Comparison of ENCODE assay signal across 8 cellular contexts in the genomic region with DNA sequence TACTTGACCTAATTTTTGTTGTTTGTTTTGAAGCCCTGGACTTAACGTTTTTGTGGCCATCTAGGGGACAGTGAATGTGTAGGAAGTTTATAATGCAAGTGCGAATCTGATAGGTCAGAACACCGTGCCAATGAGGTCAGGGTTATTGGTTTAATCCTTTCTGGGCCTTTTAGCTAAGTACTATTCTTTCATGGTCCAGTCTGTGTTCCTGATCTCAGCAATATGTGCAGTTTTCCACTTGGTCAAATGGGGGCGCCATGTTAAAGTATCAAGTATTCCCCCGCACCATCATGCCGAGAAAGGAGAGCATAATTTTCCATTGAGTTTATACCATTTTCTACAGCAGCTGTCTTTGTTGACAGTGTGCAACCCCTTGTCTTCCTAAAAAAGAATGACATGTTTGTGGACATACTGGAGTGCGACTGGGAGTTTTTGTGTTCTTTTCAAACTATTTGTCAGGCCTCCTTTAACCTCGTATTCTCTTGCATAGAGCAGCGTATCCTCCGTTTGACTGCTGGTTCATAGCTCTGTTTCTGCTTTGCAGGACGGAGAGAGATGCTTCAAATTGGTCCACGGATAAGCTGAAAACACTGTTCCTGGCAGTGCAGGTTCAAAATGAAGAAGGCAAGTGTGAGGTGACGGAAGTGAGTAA. TPM values are rescaled to one million over a fixed set of nuclear protein-coding genes. Genes with fewer than 3 reads are reported as not detected.
DNase-seq lines count a peak whose midpoint lies in the region; ATAC-seq lines count a peak whose summit lies in the region.

No MANE protein-coding gene starts in this region.

- H2BK12ac ChIP-seq in mesenchymal stem cell (ENCODE audit: low read length in 2 of 2), result no peak overlapping the region

- 54% methylated on average over 13 of the region's 13 CpGs for WGBS in mesenchymal stem cell

- H3K36me3 ChIP-seq in mesenchymal stem cell (ENCODE audit: control insufficient read depth in 1 of 2, insufficient read depth in 2 of 2, low read depth in 1 of 2, low read length in 2 of 2), result peaks cover 25 to 43% of the 10 kb centered on the region in 2 experiments

- H3K4me3 ChIP-seq in mesenchymal stem cell (ENCODE audit: insufficient read depth in 1 of 2, low read depth in 1 of 2, low read length in 2 of 2), result peak overlapping the region in 1 of 2 experiments; percentile 92

- intact Hi-C loops in dendritic cell treated with granulocyte-macrophage colony-stimulating factor and Interleukin-4, amounts not matched to agents 40 ng/mL and 50 ng/mL, for 4 days (cut with micrococcal nuclease), result no loop called here

- H3K4me1 ChIP-seq in mesenchymal stem cell (ENCODE audit: control insufficient read depth, insufficient read depth, low read depth, low read length), result peaks cover 2% of the 10 kb centered on the region

- peak overlapping the region; percentile 100 for H3K4me3 Mint-ChIP-seq in dendritic cell treated with granulocyte-macrophage colony-stimulating factor and Interleukin-4, amounts not matched to agents 40 ng/mL and 50 ng/mL, for 4 days

- H3K23ac ChIP-seq in mesenchymal stem cell (ENCODE audit: low read length in 2 of 2), result no peak overlapping the region

- H2BK5ac ChIP-seq in mesenchymal stem cell (ENCODE audit: low read depth, low read length, poor library complexity, severe bottlenecking), result no peak overlapping the region

- H3K9ac ChIP-seq in mesenchymal stem cell (ENCODE audit: low read length), result peak overlapping the region; percentile 91

- H4K91ac ChIP-seq in mesenchymal stem cell (ENCODE audit: low read length), result no peak overlapping the region

- peaks cover 22% of the 10 kb centered on the region for H3K79me1 ChIP-seq in mesenchymal stem cell (replicated peaks; ENCODE audit: low read length, poor library complexity, severe bottlenecking)

- DNase-seq in activated gamma-delta T cell treated with Interleukin-2 at 50 U/mL for 16 hours (peak; percentile 30), activated gamma-delta T cell (lab: John Stamatoyannopoulos, UW) (no peak), NCI-H2196 (lab: John Stamatoyannopoulos, UW; ENCODE audit: unreplicated experiment) (peak; percentile 74), mesenchymal stem cell (peak; percentile 84)
- DNase-seq in activated CD4-positive, alpha-beta T cell treated with anti-CD3 and anti-CD28 coated beads for 4 hours, result peak; percentile 41 to 61
- DNase-seq in stimulated activated CD8-positive, alpha-beta memory T cell treated with anti-CD3 and anti-CD28 coated beads, Interleukin-12 subunit alpha, Interleukin-12 subunit beta, amount 100 ng/mL, for 1 hour (ENCODE audit: low read depth), result peak; percentile 40

- H3K36me3 Mint-ChIP-seq in dendritic cell treated with granulocyte-macrophage colony-stimulating factor and Interleukin-4, amounts not matched to agents 40 ng/mL and 50 ng/mL, for 4 days (ENCODE audit: low read depth), result peaks cover 72% of the 10 kb centered on the region

- H3K9me3 ChIP-seq in mesenchymal stem cell (ENCODE audit: control insufficient read depth, low read length), result no peaks in the 10 kb centered on the region

- no peaks in the 10 kb centered on the region for H3K27me3 Mint-ChIP-seq in dendritic cell treated with granulocyte-macrophage colony-stimulating factor and Interleukin-4, amounts not matched to agents 40 ng/mL and 50 ng/mL, for 4 days

- H3K27me3 ChIP-seq in mesenchymal stem cell (ENCODE audit: control insufficient read depth in 1 of 2, insufficient read depth in 1 of 2, low read length in 2 of 2), result no peaks in the 10 kb centered on the region

- no peak overlapping the region for H2BK15ac ChIP-seq in mesenchymal stem cell (ENCODE audit: low read depth, poor library complexity, severe bottlenecking)

- peak overlapping the region; percentile 73 for H3K4me2 ChIP-seq in mesenchymal stem cell (ENCODE audit: low read length, poor library complexity, severe bottlenecking)

- H3K18ac ChIP-seq in mesenchymal stem cell (ENCODE audit: low read depth in 1 of 2, low read length in 2 of 2), result no peak overlapping the region

- no peak overlapping the region for H2AFZ ChIP-seq in mesenchymal stem cell (ENCODE audit: low read depth, low read length)

- H4K8ac ChIP-seq in mesenchymal stem cell (ENCODE audit: low read length), result no peak overlapping the region

- no peak for ATAC-seq in GM21529 (IDR thresholded peaks at IDR 0.05; ENCODE audit: unreplicated experiment)

- H2BK120ac ChIP-seq in mesenchymal stem cell (ENCODE audit: low read depth, low read length), result no peak overlapping the region

- no peak overlapping the region for H3K27ac ChIP-seq in mesenchymal stem cell (ENCODE audit: low read length, poor library complexity, severe bottlenecking)

- no peak overlapping the region for H3K4ac ChIP-seq in mesenchymal stem cell (ENCODE audit: low read depth in 1 of 2, low read length in 2 of 2)

- no peak overlapping the region for H3K14ac ChIP-seq in mesenchymal stem cell (ENCODE audit: low read length in 2 of 2)

- H3K27ac Mint-ChIP-seq in dendritic cell treated with granulocyte-macrophage colony-stimulating factor and Interleukin-4, amounts not matched to agents 40 ng/mL and 50 ng/mL, for 4 days, result peak overlapping the region; percentile 98

- H3K9me3 Mint-ChIP-seq in dendritic cell treated with granulocyte-macrophage colony-stimulating factor and Interleukin-4, amounts not matched to agents 40 ng/mL and 50 ng/mL, for 4 days, result no peaks in the 10 kb centered on the region

- H3K4me1 Mint-ChIP-seq in dendritic cell treated with granulocyte-macrophage colony-stimulating factor and Interleukin-4, amounts not matched to agents 40 ng/mL and 50 ng/mL, for 4 days (ENCODE audit: low read depth), result peaks cover 23% of the 10 kb centered on the region

- H2AK5ac ChIP-seq in mesenchymal stem cell (ENCODE audit: low read length, severe bottlenecking), result no peak overlapping the region

RNA-seq across cellular contexts. Expression of a gene that starts 1.3 kb away (rescaled TPM):
- polyA plus RNA-seq in mesenchymal stem cell (2013, experiment 1 of 2), result 73.7 TPM
- 71.2 TPM for polyA plus RNA-seq in mesenchymal stem cell (2013, experiment 2 of 2)

RNA-seq across cellular contexts. Expression of a gene that starts 1.8 kb away (rescaled TPM):
- 20.5 TPM for polyA plus RNA-seq in mesenchymal stem cell (2013, experiment 1 of 2)
- 19.9 TPM for polyA plus RNA-seq in mesenchymal stem cell (2013, experiment 2 of 2)

RNA-seq across cellular contexts. Expression of a gene that starts 35.9 kb away (rescaled TPM):
- 0.04 TPM for polyA plus RNA-seq in mesenchymal stem cell (2013, experiment 1 of 2)
- polyA plus RNA-seq in mesenchymal stem cell (2013, experiment 2 of 2), result not detected

RNA-seq across cellular contexts. Expression of a gene that starts 39.4 kb away (rescaled TPM):
- not detected for polyA plus RNA-seq in mesenchymal stem cell (2013, experiment 1 of 2)
- 0.03 TPM for polyA plus RNA-seq in mesenchymal stem cell (2013, experiment 2 of 2)
